8 cellular contexts compared by ENCODE assay signal in genomic region chr22:45164217-45165123, GRCh38. TPM values are rescaled to one million over a fixed set of nuclear protein-coding genes. Genes with fewer than 3 reads are reported as not detected.
DNase-seq lines count a peak whose midpoint lies in the region; ATAC-seq and TF ChIP-seq lines count a peak whose summit lies in the region.

No MANE protein-coding gene starts in this region.

- peaks cover 60% of the 10 kb centered on the region for H3K4me1 ChIP-seq in suprapubic skin

- ATAC-seq in GM19324 (IDR thresholded peaks at IDR 0.05; ENCODE audit: low FRiP score, unreplicated experiment) (peak; percentile 29), HG03439 (IDR thresholded peaks at IDR 0.05; ENCODE audit: unreplicated experiment) (peak; percentile 11)
- peak; percentile 25 for ATAC-seq in effector memory CD8-positive, alpha-beta T cell (replicated peaks)

- peaks cover 62% of the 10 kb centered on the region for H3K4me1 Mint-ChIP-seq in activated CD4-positive, alpha-beta T cell treated with anti-CD3 and anti-CD28 coated beads, Interleukin-2, amount 10 ng/mL, durations not matched to agents 7 days and 5 days
- H3K4me1 Mint-ChIP-seq in effector memory CD8-positive, alpha-beta T cell (ENCODE audit: low read depth in 2 of 2): peaks cover 29 to 41% of the 10 kb centered on the region in 2 donors
- peaks cover 28% of the 10 kb centered on the region for H3K4me1 Mint-ChIP-seq in mesothelial cell of epicardium

- CTCF ChIA-PET in activated CD4-positive, alpha-beta T cell treated with anti-CD3 and anti-CD28 coated beads, Interleukin-2, amount 10 ng/mL, durations not matched to agents 7 days and 5 days (lab: Charles Lee): interaction anchor here (0.9 to 1.7 kb wide), 4 partner anchors 9 to 27 kb away, joined by 3 to 7 read pairs (median 4); no protein-coding TSS in a partner anchor

- peak overlapping the region; percentile 91 for H3K4me3 Mint-ChIP-seq in activated CD4-positive, alpha-beta T cell treated with anti-CD3 and anti-CD28 coated beads, Interleukin-2, amount 10 ng/mL, durations not matched to agents 7 days and 5 days
- peak overlapping the region; percentile 89 to 98 for H3K4me3 Mint-ChIP-seq in effector memory CD8-positive, alpha-beta T cell
- peak overlapping the region; percentile 89 for H3K4me3 Mint-ChIP-seq in mesothelial cell of epicardium

- no peaks in the 10 kb centered on the region for H3K9me3 ChIP-seq in suprapubic skin

- no peak for DNase-seq in AG10803 (ENCODE audit: low read depth)
- peak; percentile 35 for DNase-seq in activated CD4-positive, alpha-beta T cell treated with anti-CD3 and anti-CD28 coated beads, Interleukin-2, amount 10 ng/mL, durations not matched to agents 7 days and 5 days
- peak in 2 of 3 experiments; percentile 18 to 32 for DNase-seq in effector memory CD8-positive, alpha-beta T cell
- peak; percentile 32 to 48 for DNase-seq in mesothelial cell of epicardium (ENCODE audit: low spot score in 2 of 2, unreplicated experiment in 2 of 2)
- peak in 1 of 2 donors; percentile 72 for DNase-seq in suprapubic skin (ENCODE audit: low spot score in 2 of 2)
- no peak for DNase-seq in DMS79 (lab: John Stamatoyannopoulos, UW)

- WGBS in suprapubic skin: under 1% methylated on average over 40 of the region's 65 CpGs

- H3K27me3 ChIP-seq in suprapubic skin: no peaks in the 10 kb centered on the region

- POLR2A ChIA-PET in activated CD4-positive, alpha-beta T cell treated with anti-CD3 and anti-CD28 coated beads, Interleukin-2, amount 10 ng/mL, durations not matched to agents 7 days and 5 days (lab: Charles Lee): interaction anchor here (0.9 kb wide), 1 partner anchor 9 kb away, joined by 3 read pairs; no protein-coding TSS in a partner anchor

- peaks cover 6% of the 10 kb centered on the region for H3K36me3 ChIP-seq in suprapubic skin

- TF ChIP-seq POLR2A in suprapubic skin (IDR thresholded peaks at IDR 0.05): no peak

- H3K27ac ChIP-seq in suprapubic skin: peak overlapping the region; percentile 93

- no peak for TF ChIP-seq EP300 in suprapubic skin (IDR thresholded peaks at IDR 0.05)

- H3K4me3 ChIP-seq in AG10803 (ENCODE audit: low read length) (peak overlapping the region; percentile 76), suprapubic skin (peak overlapping the region; percentile 65)

- no peaks in the 10 kb centered on the region for H3K9me3 Mint-ChIP-seq in activated CD4-positive, alpha-beta T cell treated with anti-CD3 and anti-CD28 coated beads, Interleukin-2, amount 10 ng/mL, durations not matched to agents 7 days and 5 days
- no peaks in the 10 kb centered on the region for H3K9me3 Mint-ChIP-seq in effector memory CD8-positive, alpha-beta T cell
- H3K9me3 Mint-ChIP-seq in mesothelial cell of epicardium: no peaks in the 10 kb centered on the region

- H3K27ac Mint-ChIP-seq in activated CD4-positive, alpha-beta T cell treated with anti-CD3 and anti-CD28 coated beads, Interleukin-2, amount 10 ng/mL, durations not matched to agents 7 days and 5 days: peak overlapping the region; percentile 96
- H3K27ac Mint-ChIP-seq in effector memory CD8-positive, alpha-beta T cell: peak overlapping the region; percentile 92 to 94
- peak overlapping the region; percentile 97 for H3K27ac Mint-ChIP-seq in mesothelial cell of epicardium

- peaks cover 37% of the 10 kb centered on the region for H3K36me3 Mint-ChIP-seq in activated CD4-positive, alpha-beta T cell treated with anti-CD3 and anti-CD28 coated beads, Interleukin-2, amount 10 ng/mL, durations not matched to agents 7 days and 5 days (ENCODE audit: low read depth)
- H3K36me3 Mint-ChIP-seq in effector memory CD8-positive, alpha-beta T cell (ENCODE audit: insufficient read depth): peaks cover 36% of the 10 kb centered on the region
- peaks cover 7% of the 10 kb centered on the region for H3K36me3 Mint-ChIP-seq in mesothelial cell of epicardium

- H3K27me3 Mint-ChIP-seq in activated CD4-positive, alpha-beta T cell treated with anti-CD3 and anti-CD28 coated beads, Interleukin-2, amount 10 ng/mL, durations not matched to agents 7 days and 5 days: no peaks in the 10 kb centered on the region
- H3K27me3 Mint-ChIP-seq in effector memory CD8-positive, alpha-beta T cell: no peaks in the 10 kb centered on the region
- H3K27me3 Mint-ChIP-seq in mesothelial cell of epicardium (ENCODE audit: low read depth): no peaks in the 10 kb centered on the region

- TF ChIP-seq CTCF in AG10803 (conservative IDR thresholded peaks at IDR 0.05; ENCODE audit: low read length) (no peak), mesothelial cell of epicardium (IDR thresholded peaks at IDR 0.05; ENCODE audit: unreplicated experiment) (no peak), suprapubic skin (IDR thresholded peaks at IDR 0.05) (no peak)

RNA-seq across cellular contexts. Expression of gene NUP50, which starts 0.7 kb away (rescaled TPM):
- 100 to 1,000 TPM; 180 to 183 TPM for total RNA-seq in activated CD4-positive, alpha-beta T cell treated with anti-CD3 and anti-CD28 coated beads, Interleukin-2, amount 10 ng/mL, durations not matched to agents 7 days and 5 days
- total RNA-seq in mesothelial cell of epicardium: 45.8 to 54.6 TPM (median 52.9 TPM) in 3 replicates
- 10 to 100 TPM; 44.2 to 74.0 (median 64.0) TPM for total RNA-seq in suprapubic skin

Comparison
In these comparisons a context has a peak if more than half of its experiments do, and no peak if none do; other contexts are left out.
1. DNase-seq: peak in activated CD4-positive, alpha-beta T cell treated with anti-CD3 and anti-CD28 coated beads, Interleukin-2, amount 10 ng/mL, durations not matched to agents 7 days and 5 days (single experiment), effector memory CD8-positive, alpha-beta T cell (2 of 3) and mesothelial cell of epicardium (2 of 2); none in AG10803 (single experiment) and DMS79 (single experiment).
2. Peak in every context shown above with its lines, with median percentiles within 50 percentile points of each other: ATAC-seq, H3K27ac Mint-ChIP-seq and H3K4me3 Mint-ChIP-seq.